ENCODE assay signal across 18 cellular contexts in the genomic region with DNA sequence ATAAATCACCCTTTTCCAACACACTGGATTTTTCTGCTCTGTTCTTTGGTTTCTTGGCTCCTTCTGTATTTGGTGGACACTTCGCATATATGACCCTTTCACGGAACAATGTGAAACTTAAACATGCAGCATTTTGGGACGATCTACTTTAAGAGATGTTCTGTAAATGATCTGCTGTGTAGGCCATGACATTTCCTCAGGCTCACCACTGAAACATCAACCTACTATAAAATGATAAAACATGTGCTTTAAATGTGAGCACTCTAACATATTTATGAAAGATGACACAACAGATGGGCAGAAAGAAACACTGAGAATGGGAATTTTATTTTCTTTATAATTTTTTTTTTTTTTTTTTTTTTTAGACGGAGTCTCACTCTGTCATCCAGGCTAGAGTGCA.
A peak's percentile ranks its signal among the peaks of the same experiment; 100 is the strongest.
DNase-seq lines count a peak whose midpoint lies in the region; ATAC-seq, FAIRE-seq and TF ChIP-seq lines count a peak whose summit lies in the region.
"Had no signal": no experiment of that assay in that cellular context is flagged by ENCODE, and none has a peak within 500 bp of the region (broad histone marks: within the 10 kb centered on the region; RNA-seq: fewer than 3 reads in every experiment).

No MANE protein-coding gene starts in this region.

- no peaks in the 10 kb centered on the region for H3K36me3 ChIP-seq in Karpas-422 (ENCODE audit: insufficient read depth, low read length)
- H3K36me3 ChIP-seq: HAP-1 had no signal

- no peak overlapping the region for H2BK20ac ChIP-seq in H9 (ENCODE audit: low read depth, low read length, poor library complexity, severe bottlenecking)

- H3K23ac ChIP-seq in H9 (ENCODE audit: insufficient read length, low read depth, low read length) = no peak overlapping the region

- no peak overlapping the region for H4K91ac ChIP-seq in H9 (ENCODE audit: insufficient read length, low read depth, low read length)

- POLR2A ChIA-PET in A549 (lab: Yijun Ruan, JAX) = no interaction called here

- no peak for DNase-seq in A549 (ENCODE audit: low read depth in 1 of 2, low spot score in 1 of 2)
- no peak for DNase-seq in Karpas-422
- no peak for DNase-seq in left colon
- no peak for DNase-seq in H9
- DNase-seq in activated T-cell treated with anti-CD3 and anti-CD28 coated beads, Interleukin-2, amount 50 U/mL, for 1 hour = no peak
- DNase-seq: 8988T; C1 segment of cervical spinal cord; CD4-positive, alpha-beta memory T cell; COR-L47; DMS153; DND-41; HFFc6 had no signal

- H3K9me3 Mint-ChIP-seq in H9 = peaks cover 2 to 3% of the 10 kb centered on the region in 2 experiments; a peak in 2 of 5 replicates
- H3K9me3 Mint-ChIP-seq: HFFc6 had no signal

- TF ChIP-seq EP300 in A549 (IDR thresholded peaks at IDR 0.05) = no peak

- H3K4me1 Mint-ChIP-seq in H9 = no peaks in the 10 kb centered on the region
- H3K4me1 Mint-ChIP-seq: CD4-positive, alpha-beta memory T cell; GM23338 had no signal

- H3K4me2 ChIP-seq in A549 (0 out of 3 replicates have a peak overlapping the region, but pooled peaks have one; percentile 17), Karpas-422 (ENCODE audit: low read depth, low read length, poor library complexity, severe bottlenecking) (no peak overlapping the region), H9 (ENCODE audit: insufficient read depth, insufficient read length, low read length) (no peak overlapping the region)
- H3K4me2 ChIP-seq: GM23338 had no signal

- no peak overlapping the region for H3K14ac ChIP-seq in H9 (ENCODE audit: insufficient read depth, low read length)

- H2BK12ac ChIP-seq in H9 (ENCODE audit: insufficient read length, low read depth, low read length) = no peak overlapping the region

- H3K27ac Mint-ChIP-seq in H9 = no peak overlapping the region
- H3K27ac Mint-ChIP-seq: CD4-positive, alpha-beta memory T cell; GM23338; HFFc6 had no signal

- H3K27me3 ChIP-seq in Karpas-422 (ENCODE audit: low read length) = no peaks in the 10 kb centered on the region
- no peaks in the 10 kb centered on the region for H3K27me3 ChIP-seq in H9 (ENCODE audit: insufficient read depth, low read length)

- no peak overlapping the region for H2BK120ac ChIP-seq in H9 (ENCODE audit: low read depth, low read length, poor library complexity, severe bottlenecking)

- H3K23me2 ChIP-seq in H9 (ENCODE audit: insufficient read length, low read depth, low read length, poor library complexity, severe bottlenecking) = no peaks in the 10 kb centered on the region

- WGBS in A549 (ENCODE audit: missing lambda C conversion rate) = 56% methylated on average over 4 of the region's 4 CpGs
- WGBS in H9 (ENCODE audit: extremely low coverage, insufficient read length, low lambda C conversion rate) = no CpG with 5 or more reads among the region's 4 CpGs

- CTCF ChIA-PET in A549 (lab: Yijun Ruan, JAX) = no interaction called here

- no peak overlapping the region for H3T11ph ChIP-seq in H9 (ENCODE audit: low read length)

- no peak for TF ChIP-seq CTCF in A549 (IDR thresholded peaks at IDR 0.05)
- no peak for TF ChIP-seq CTCF in H9 (conservative IDR thresholded peaks at IDR 0.05)

- H2BK15ac ChIP-seq in H9 (ENCODE audit: low read depth, low read length) = no peak overlapping the region

- no peaks in the 10 kb centered on the region for H3K79me1 ChIP-seq in H9 (ENCODE audit: insufficient read depth, low read depth, low read length, poor library complexity, severe bottlenecking)

- no peak overlapping the region for H3K4me3 ChIP-seq in A549
- no peak overlapping the region for H3K4me3 ChIP-seq in Karpas-422 (ENCODE audit: low read length)
- H3K4me3 ChIP-seq: GM23338, HAP-1 had no signal

- H3K4ac ChIP-seq in H9 (ENCODE audit: low read depth, low read length) = no peak overlapping the region

- no peak overlapping the region for H3K4me3 Mint-ChIP-seq in H9
- H3K4me3 Mint-ChIP-seq: CD4-positive, alpha-beta memory T cell; GM23338; HFFc6 had no signal

- no peak overlapping the region for H4K5ac ChIP-seq in H9 (ENCODE audit: insufficient read length, low read depth, low read length)

- no peak for TF ChIP-seq RAD21 in A549 (conservative IDR thresholded peaks at IDR 0.05 in 1 of 2, IDR thresholded peaks at IDR 0.05 in 1 of 2)

- no peak overlapping the region for H3K18ac ChIP-seq in H9 (ENCODE audit: insufficient read length, low read depth, low read length)

- FAIRE-seq in A549 (lab: Jason Lieb, UNC) = no peak
- FAIRE-seq: G401.6, GM12892, GM19239 had no signal

- H3K27me3 Mint-ChIP-seq in H9 (ENCODE audit: low read depth) = no peaks in the 10 kb centered on the region
- H3K27me3 Mint-ChIP-seq: CD4-positive, alpha-beta memory T cell had no signal

- no peak overlapping the region for H3K9ac ChIP-seq in Karpas-422 (ENCODE audit: low read length)
- H3K9ac ChIP-seq in H9 (ENCODE audit: extremely low read depth, insufficient read length, low read length) = no peak overlapping the region

- peak overlapping the region; percentile 83 for H2AFZ ChIP-seq in Karpas-422 (ENCODE audit: low read length)
- H2AFZ ChIP-seq in H9 (ENCODE audit: low read length) = no peak overlapping the region
- H2AFZ ChIP-seq: GM23338 had no signal

- no peak for TF ChIP-seq POLR2A in A549 (IDR thresholded peaks at IDR 0.05; ENCODE audit: low read length)

- H3K36me3 Mint-ChIP-seq in H9 (ENCODE audit: insufficient read depth in 1 of 3, low read depth in 3 of 3) = peaks cover 0 to 2% (median 0%) of the 10 kb centered on the region in 3 experiments; a peak in 1 of 7 replicates
- H3K36me3 Mint-ChIP-seq: CD4-positive, alpha-beta memory T cell had no signal

- no peaks in the 10 kb centered on the region for H3K9me3 ChIP-seq in A549
- H3K9me3 ChIP-seq in Karpas-422 (ENCODE audit: low read length) = no peaks in the 10 kb centered on the region
- no peaks in the 10 kb centered on the region for H3K9me3 ChIP-seq in H9 (ENCODE audit: control insufficient read depth, low read depth, low read length)
- H3K9me3 ChIP-seq: HAP-1 had no signal

- H3K56ac ChIP-seq in H9 (ENCODE audit: insufficient read length, low read depth, low read length) = no peak overlapping the region

- no peak overlapping the region for H4K8ac ChIP-seq in H9 (replicated peaks; ENCODE audit: insufficient read length, low read depth, low read length)

- ATAC-seq in A549 (no peak), left colon (peak; percentile 70), GM18870 (IDR thresholded peaks at IDR 0.05; ENCODE audit: unreplicated experiment) (no peak)
- ATAC-seq: GM23338 had no signal

- H3K9me2 ChIP-seq in Karpas-422 (replicated peaks; ENCODE audit: insufficient read depth, low read length) = no peaks in the 10 kb centered on the region

- no peak overlapping the region for H3K27ac ChIP-seq in A549
- no peak overlapping the region for H3K27ac ChIP-seq in Karpas-422 (ENCODE audit: low read length)
- H3K27ac ChIP-seq in H9 (ENCODE audit: insufficient read length, low read depth, low read length) = no peak overlapping the region

- intact Hi-C loops in left colon (cut with DNase I, micrococcal nuclease) = no loop called here

- H4K20me1 ChIP-seq in Karpas-422 (ENCODE audit: insufficient read depth, low read depth, low read length) (no peaks in the 10 kb centered on the region), H9 (ENCODE audit: control insufficient read depth, insufficient read depth, insufficient read length) (no peaks in the 10 kb centered on the region)

- H3K79me2 ChIP-seq in Karpas-422 (ENCODE audit: low read length) (no peaks in the 10 kb centered on the region), H9 (ENCODE audit: insufficient read depth, low read length) (no peaks in the 10 kb centered on the region)

- H2BK5ac ChIP-seq in H9 (ENCODE audit: insufficient read length, low read length) = no peak overlapping the region

- H2AK5ac ChIP-seq in H9 (ENCODE audit: insufficient read length, low read length) = no peak overlapping the region

- H3K4me1 ChIP-seq in A549 (no peaks in the 10 kb centered on the region), Karpas-422 (ENCODE audit: low read length) (peaks cover 15% of the 10 kb centered on the region), H9 (ENCODE audit: insufficient read depth, low read length) (no peaks in the 10 kb centered on the region)
- H3K4me1 ChIP-seq: HAP-1 had no signal

TF ChIP-seq in A549, 52 proteins besides CTCF, POLR2A, EP300 and RAD21 (continues in another document):
- TF ChIP-seq, protein P1, sequence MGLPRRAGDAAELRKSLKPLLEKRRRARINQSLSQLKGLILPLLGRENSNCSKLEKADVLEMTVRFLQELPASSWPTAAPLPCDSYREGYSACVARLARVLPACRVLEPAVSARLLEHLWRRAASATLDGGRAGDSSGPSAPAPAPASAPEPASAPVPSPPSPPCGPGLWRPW (IDR thresholded peaks at IDR 0.05) = no peak
- TF ChIP-seq, protein P2, sequence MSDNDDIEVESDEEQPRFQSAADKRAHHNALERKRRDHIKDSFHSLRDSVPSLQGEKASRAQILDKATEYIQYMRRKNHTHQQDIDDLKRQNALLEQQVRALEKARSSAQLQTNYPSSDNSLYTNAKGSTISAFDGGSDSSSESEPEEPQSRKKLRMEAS (IDR thresholded peaks at IDR 0.05) = no peak
- TF ChIP-seq HOXB5 (CRISPR knock-in tag; IDR thresholded peaks at IDR 0.05) = no peak
- TF ChIP-seq RCOR1 (IDR thresholded peaks at IDR 0.05; ENCODE audit: low read depth, low read length) = no peak
- TF ChIP-seq, protein P3, sequence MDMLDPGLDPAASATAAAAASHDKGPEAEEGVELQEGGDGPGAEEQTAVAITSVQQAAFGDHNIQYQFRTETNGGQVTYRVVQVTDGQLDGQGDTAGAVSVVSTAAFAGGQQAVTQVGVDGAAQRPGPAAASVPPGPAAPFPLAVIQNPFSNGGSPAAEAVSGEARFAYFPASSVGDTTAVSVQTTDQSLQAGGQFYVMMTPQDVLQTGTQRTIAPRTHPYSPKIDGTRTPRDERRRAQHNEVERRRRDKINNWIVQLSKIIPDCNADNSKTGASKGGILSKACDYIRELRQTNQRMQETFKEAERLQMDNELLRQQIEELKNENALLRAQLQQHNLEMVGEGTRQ (IDR thresholded peaks at IDR 0.05) = no peak
- no peak for TF ChIP-seq ZNF302 (CRISPR knock-in tag; IDR thresholded peaks at IDR 0.05)
- TF ChIP-seq FOSB (CRISPR knock-in tag; IDR thresholded peaks at IDR 0.05) = no peak
- no peak for TF ChIP-seq JUN (IDR thresholded peaks at IDR 0.05)
- no peak for TF ChIP-seq MAZ (IDR thresholded peaks at IDR 0.05; ENCODE audit: borderline replicate concordance, low read depth, low read length)
- no peak for TF ChIP-seq HEYL (CRISPR knock-in tag; IDR thresholded peaks at IDR 0.05)
- no peak for TF ChIP-seq CBX2 (IDR thresholded peaks at IDR 0.05; ENCODE audit: borderline replicate concordance, low read depth)
- TF ChIP-seq, protein P4, sequence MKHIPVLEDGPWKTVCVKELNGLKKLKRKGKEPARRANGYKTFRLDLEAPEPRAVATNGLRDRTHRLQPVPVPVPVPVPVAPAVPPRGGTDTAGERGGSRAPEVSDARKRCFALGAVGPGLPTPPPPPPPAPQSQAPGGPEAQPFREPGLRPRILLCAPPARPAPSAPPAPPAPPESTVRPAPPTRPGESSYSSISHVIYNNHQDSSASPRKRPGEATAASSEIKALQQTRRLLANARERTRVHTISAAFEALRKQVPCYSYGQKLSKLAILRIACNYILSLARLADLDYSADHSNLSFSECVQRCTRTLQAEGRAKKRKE (CRISPR knock-in tag; IDR thresholded peaks at IDR 0.05; ENCODE audit: low read depth) = no peak
